17 cellular contexts compared by ENCODE assay signal in genomic region chr20:45927071-45927878, GRCh38. TPM values are rescaled to one million over a fixed set of nuclear protein-coding genes. Genes with fewer than 3 reads are reported as not detected.
DNase-seq lines count a peak whose midpoint lies in the region; ATAC-seq, FAIRE-seq and TF ChIP-seq lines count a peak whose summit lies in the region.
"Had no signal": no experiment of that assay in that cellular context is flagged by ENCODE, and none has a peak within 500 bp of the region (broad histone marks: within the 10 kb centered on the region; RNA-seq: fewer than 3 reads in every experiment).

No MANE protein-coding gene starts in this region.

- peak overlapping the region in 6 of 10 donors; percentile 5 to 85 (median 39) for H3K27ac Mint-ChIP-seq in naive thymus-derived CD8-positive, alpha-beta T cell
- H3K27ac Mint-ChIP-seq in CD4-positive, alpha-beta T cell: no peak overlapping the region

- H3K4me1 ChIP-seq in A549: no peaks in the 10 kb centered on the region

- intact Hi-C loops in CD4-positive, alpha-beta T cell (cut with DNase I, micrococcal nuclease): no loop called here

- no peak for TF ChIP-seq EP300 in A549 (IDR thresholded peaks at IDR 0.05)

- no peaks in the 10 kb centered on the region for H3K27me3 ChIP-seq in CD4-positive, alpha-beta T cell (ENCODE audit: control insufficient read depth, insufficient read depth, low read length)
- H3K27me3 ChIP-seq: BLaER1 treated with 17β-estradiol and CSF1 and Interleukin-3, amounts not matched to agents 10 nM and 100 nM had no signal

- peak; percentile 22 to 40; a peak in 4 of 6 replicates for ATAC-seq in A549
- peak; percentile 10 for ATAC-seq in esophagus mucosa
- ATAC-seq in naive thymus-derived CD8-positive, alpha-beta T cell: no peak
- ATAC-seq in CD4-positive, alpha-beta T cell (ENCODE audit: poor library complexity): no peak

- no peaks in the 10 kb centered on the region for H3K36me3 Mint-ChIP-seq in naive thymus-derived CD8-positive, alpha-beta T cell
- H3K36me3 Mint-ChIP-seq in CD4-positive, alpha-beta T cell (ENCODE audit: low read depth): no peaks in the 10 kb centered on the region

- POLR2A ChIA-PET in A549 (lab: Yijun Ruan, JAX): no interaction called here
- POLR2A ChIA-PET in naive thymus-derived CD8-positive, alpha-beta T cell (lab: Charles Lee): interaction anchor here (0.7 to 2.7 kb wide), 2 partner anchors 37 to 46 kb away, joined by 3 to 10 read pairs; partner anchors contain the start of genes CTSA, NEURL2 and ZSWIM1
- POLR2A ChIA-PET in CD4-positive, alpha-beta T cell (lab: Charles Lee): interaction anchor here (0.8 to 1.2 kb wide), 2 partner anchors 8 to 36 kb away, joined by 3 to 7 read pairs; partner anchors contain the start of genes CTSA, NEURL2 and PCIF1

- H3K9me3 Mint-ChIP-seq in naive thymus-derived CD8-positive, alpha-beta T cell: no peaks in the 10 kb centered on the region
- no peaks in the 10 kb centered on the region for H3K9me3 Mint-ChIP-seq in CD4-positive, alpha-beta T cell

- no peak overlapping the region for H3K4me3 Mint-ChIP-seq in naive thymus-derived CD8-positive, alpha-beta T cell
- no peak overlapping the region for H3K4me3 Mint-ChIP-seq in CD4-positive, alpha-beta T cell

- CTCF ChIA-PET in A549 (lab: Yijun Ruan, JAX): interaction anchor here (0.8 to 1.5 kb wide), 3 partner anchors 17 to 102 kb away, joined by 3 read pairs; no protein-coding TSS in a partner anchor
- CTCF ChIA-PET in CD4-positive, alpha-beta T cell (lab: Charles Lee): no interaction called here

- no peak for TF ChIP-seq RAD21 in A549 (conservative IDR thresholded peaks at IDR 0.05 in 1 of 2, IDR thresholded peaks at IDR 0.05 in 1 of 2)

- 56% methylated on average over 14 of the region's 14 CpGs for whole genome bisulfite sequencing in A549 (ENCODE audit: missing lambda C conversion rate)

- H3K9me3 ChIP-seq in A549: no peaks in the 10 kb centered on the region
- no peaks in the 10 kb centered on the region for H3K9me3 ChIP-seq in CD4-positive, alpha-beta T cell (ENCODE audit: control insufficient read depth, low read length)
- H3K9me3 ChIP-seq: BLaER1 treated with 17β-estradiol and CSF1 and Interleukin-3, amounts not matched to agents 10 nM and 100 nM had no signal

- no peak for FAIRE-seq in A549 (lab: Jason Lieb, UNC)
- FAIRE-seq: A204.1, H54 had no signal

- TF ChIP-seq CTCF in A549 (IDR thresholded peaks at IDR 0.05) (no peak), GM20000 (IDR thresholded peaks at IDR 0.05; ENCODE audit: extremely low read depth, missing control alignments) (no peak)
- no peak for TF ChIP-seq CTCF in CD4-positive, alpha-beta T cell (IDR thresholded peaks at IDR 0.05)

- DNase-seq in A549 (ENCODE audit: low read depth in 1 of 2, low spot score in 1 of 2): no peak
- peak; percentile 66 for DNase-seq in HuH-7.5 (ENCODE audit: low spot score)
- no peak for DNase-seq in naive thymus-derived CD8-positive, alpha-beta T cell
- no peak for DNase-seq in SW480 (ENCODE audit: low spot score)
- DNase-seq in SHP77 (lab: John Stamatoyannopoulos, UW): no peak
- no peak for DNase-seq in CD4-positive, alpha-beta T cell
- no peak for DNase-seq in GM20000 (ENCODE audit: low spot score)
- DNase-seq: MV-4-11; NCI-H1417; NCI-H187 treated with DMSO at 0.1 percent for 48 hours; NCI-H526 treated with DMSO at 0.1 percent for 48 hours; NK-92 treated with Interleukin-12 subunit alpha and Interleukin-12 subunit beta, amount 100 ng/mL, for 24 hours had no signal

- H3K27ac ChIP-seq in A549: no peak overlapping the region
- H3K27ac ChIP-seq in CD4-positive, alpha-beta T cell (ENCODE audit: low read depth, low read length): no peak overlapping the region
- H3K27ac ChIP-seq: BLaER1 treated with 17β-estradiol and CSF1 and Interleukin-3, amounts not matched to agents 10 nM and 100 nM; RWPE1 had no signal

- no peaks in the 10 kb centered on the region for H3K27me3 Mint-ChIP-seq in naive thymus-derived CD8-positive, alpha-beta T cell
- no peaks in the 10 kb centered on the region for H3K27me3 Mint-ChIP-seq in CD4-positive, alpha-beta T cell

- no peak overlapping the region for H3K4me2 ChIP-seq in A549
- H3K4me2 ChIP-seq: BLaER1 treated with 17β-estradiol and CSF1 and Interleukin-3, amounts not matched to agents 10 nM and 100 nM had no signal

- peaks cover 0 to 11% (median 5%) of the 10 kb centered on the region in 4 donors for H3K4me1 Mint-ChIP-seq in naive thymus-derived CD8-positive, alpha-beta T cell
- H3K4me1 Mint-ChIP-seq in CD4-positive, alpha-beta T cell (ENCODE audit: low read depth): peaks cover 4% of the 10 kb centered on the region

- no peak for TF ChIP-seq POLR2A in A549 (IDR thresholded peaks at IDR 0.05; ENCODE audit: low read length)

- no peak overlapping the region for H3K4me3 ChIP-seq in A549
- H3K4me3 ChIP-seq: BLaER1 treated with 17β-estradiol and CSF1 and Interleukin-3, amounts not matched to agents 10 nM and 100 nM had no signal

TF ChIP-seq in A549, 52 proteins besides CTCF, POLR2A, EP300 and RAD21:
- peak; percentile 12 for TF ChIP-seq ZFP36 (IDR thresholded peaks at IDR 0.05; ENCODE audit: borderline replicate concordance, partially characterized antibody)
- TF ChIP-seq HEYL (CRISPR knock-in tag; IDR thresholded peaks at IDR 0.05): no peak
- TF ChIP-seq RFX5 (IDR thresholded peaks at IDR 0.05): no peak
- TF ChIP-seq BHLHE40 (IDR thresholded peaks at IDR 0.05; ENCODE audit: low read depth, low read length): no peak

RNA-seq across cellular contexts. Expression of gene PCIF1, which starts 7.2 kb away (rescaled TPM):
- polyA plus RNA-seq in A549 (2011; rRNA removed) (19.7 and 24.3 TPM in 2 replicates), A549 (2017; fragmentation: RNase III; extraction: RNeasy Plus Mini Kit Qiagen cat#74134 plus additional on column Dnase treatment) (18.7 to 21.6 TPM (median 21.4 TPM) in 3 replicates)
- polyA plus RNA-seq in A549 (2012; cell fraction: cytosol; rRNA removed): 35.9 and 44.3 TPM in 2 replicates
- 42.9 and 44.2 TPM in 2 replicates for polyA plus RNA-seq in A549 (2012; cell fraction: nucleus; rRNA removed)
- 33.1 and 40.2 TPM in 2 replicates for polyA minus RNA-seq in A549 (2011; rRNA and poly(A)+ RNA removed)
- total RNA-seq in esophagus mucosa: 19.0 TPM
- 10 to 100 TPM; 77.7 to 83.3 TPM for total RNA-seq in naive thymus-derived CD8-positive, alpha-beta T cell
- polyA plus RNA-seq in naive thymus-derived CD8-positive, alpha-beta T cell: 10 to 100 TPM; 60.8 to 94.2 (median 78.7) TPM
- 100 to 1,000 TPM; 100 TPM for total RNA-seq in CD4-positive, alpha-beta T cell

RNA-seq across cellular contexts. Expression of gene PLTP, which starts 15.3 kb away (rescaled TPM):
- polyA plus RNA-seq in A549 (2011; rRNA removed) (2.7 and 4.5 TPM in 2 replicates), A549 (2017; fragmentation: RNase III; extraction: RNeasy Plus Mini Kit Qiagen cat#74134 plus additional on column Dnase treatment) (0.97 to 1.6 TPM (median 1.5 TPM) in 3 replicates)
- 2.9 and 3.6 TPM in 2 replicates for polyA plus RNA-seq in A549 (2012; cell fraction: cytosol; rRNA removed)
- 2.3 and 3.2 TPM in 2 replicates for polyA plus RNA-seq in A549 (2012; cell fraction: nucleus; rRNA removed)
- polyA minus RNA-seq in A549 (2011; rRNA and poly(A)+ RNA removed): 3.8 and 4.1 TPM in 2 replicates
- total RNA-seq in esophagus mucosa: 46.7 TPM
- total RNA-seq in naive thymus-derived CD8-positive, alpha-beta T cell: under 1 TPM in 1 of 2 experiments, not detected in 1; 0.27 TPM
- polyA plus RNA-seq in naive thymus-derived CD8-positive, alpha-beta T cell: 1 to 10 TPM in 1 of 3 donors, under 1 TPM in 2; 0.18 to 2.2 (median 0.68) TPM
- not detected for total RNA-seq in CD4-positive, alpha-beta T cell

RNA-seq across cellular contexts. Expression of gene CTSA, which starts 36.1 kb away (rescaled TPM):
- polyA plus RNA-seq in A549 (2011; rRNA removed) (53.1 and 61.2 TPM in 2 replicates), A549 (2017; fragmentation: RNase III; extraction: RNeasy Plus Mini Kit Qiagen cat#74134 plus additional on column Dnase treatment) (76.4 to 95.6 TPM (median 93.2 TPM) in 3 replicates)
- polyA plus RNA-seq in A549 (2012; cell fraction: cytosol; rRNA removed): 81.6 and 94.7 TPM in 2 replicates
- polyA plus RNA-seq in A549 (2012; cell fraction: nucleus; rRNA removed): 206 and 258 TPM in 2 replicates
- 109 and 139 TPM in 2 replicates for polyA minus RNA-seq in A549 (2011; rRNA and poly(A)+ RNA removed)
- total RNA-seq in esophagus mucosa: 57.4 TPM
- total RNA-seq in naive thymus-derived CD8-positive, alpha-beta T cell: 10 to 100 TPM; 79.1 to 82.7 TPM
- polyA plus RNA-seq in naive thymus-derived CD8-positive, alpha-beta T cell: 100 to 1,000 TPM in 1 of 3 donors, 10 to 100 TPM in 2; 79.5 to 128 (median 90.5) TPM
- 10 to 100 TPM; 40.3 to 42.6 TPM for total RNA-seq in CD4-positive, alpha-beta T cell

RNA-seq across cellular contexts. Expression of gene NEURL2, which starts 36.3 kb away (rescaled TPM):
- 0.56 and 0.57 TPM in 2 replicates for polyA plus RNA-seq in A549 (2011; rRNA removed)
- polyA plus RNA-seq in A549 (2012; cell fraction: cytosol; rRNA removed): 0.89 and 1.4 TPM in 2 replicates
- polyA plus RNA-seq in A549 (2012; cell fraction: nucleus; rRNA removed): 3.3 and 4.4 TPM in 2 replicates
- polyA plus RNA-seq in A549 (2017; fragmentation: RNase III; extraction: RNeasy Plus Mini Kit Qiagen cat#74134 plus additional on column Dnase treatment): 1.4 to 1.6 TPM (median 1.4 TPM) in 3 replicates
- 0.58 and 2.5 TPM in 2 replicates for polyA minus RNA-seq in A549 (2011; rRNA and poly(A)+ RNA removed)
- 1.9 TPM for total RNA-seq in esophagus mucosa
- 1 to 10 TPM; 5.0 to 5.9 TPM for total RNA-seq in naive thymus-derived CD8-positive, alpha-beta T cell
- 1 to 10 TPM in 2 of 3 donors, under 1 TPM in 1; 0.53 to 2.2 (median 1.8) TPM for polyA plus RNA-seq in naive thymus-derived CD8-positive, alpha-beta T cell
- total RNA-seq in CD4-positive, alpha-beta T cell: 1 to 10 TPM; 1.5 to 2.5 TPM

RNA-seq across cellular contexts. Expression of gene SPATA25, which starts 39.9 kb away (rescaled TPM):
- polyA plus RNA-seq in A549 (2011; rRNA removed) (0.31 and 0.54 TPM in 2 replicates), A549 (2017; fragmentation: RNase III; extraction: RNeasy Plus Mini Kit Qiagen cat#74134 plus additional on column Dnase treatment) (0.59 to 1.3 TPM (median 0.77 TPM) in 3 replicates)
- 0.52 and 0.89 TPM in 2 replicates for polyA plus RNA-seq in A549 (2012; cell fraction: cytosol; rRNA removed)
- polyA plus RNA-seq in A549 (2012; cell fraction: nucleus; rRNA removed): 2.4 and 2.5 TPM in 2 replicates
- 0.73 TPM in 1 of 2 replicates, not detected in the other for polyA minus RNA-seq in A549 (2011; rRNA and poly(A)+ RNA removed)
- 0.76 TPM for total RNA-seq in esophagus mucosa
- total RNA-seq in naive thymus-derived CD8-positive, alpha-beta T cell: 1 to 10 TPM; 4.1 to 4.8 TPM
- polyA plus RNA-seq in naive thymus-derived CD8-positive, alpha-beta T cell: under 1 TPM in 2 of 3 donors, not detected in 1; 0.24 to 0.42 TPM
- 1 to 10 TPM in 1 of 2 experiments, under 1 TPM in 1; 0.49 to 1.3 TPM for total RNA-seq in CD4-positive, alpha-beta T cell

Comparison
In these comparisons a context has a peak if more than half of its experiments do, and no peak if none do; other contexts are left out.
1. ATAC-seq: peak in A549 (2 of 2) and esophagus mucosa (single experiment); none in naive thymus-derived CD8-positive, alpha-beta T cell (0 of 2) and CD4-positive, alpha-beta T cell (single experiment).
2. RNA of gene PLTP, which starts 15.3 kb away (total RNA-seq): 46.7 TPM in esophagus mucosa (single experiment); 0.27 TPM in naive thymus-derived CD8-positive, alpha-beta T cell and not detected in CD4-positive, alpha-beta T cell; every median in the first group is over 10 times any median in the second.